Comparison of ENCODE assay signal across 16 cellular contexts in genomic region chr15:63440265-63440648, GRCh38. TPM values are rescaled to one million over a fixed set of nuclear protein-coding genes. Genes with fewer than 3 reads are reported as not detected.
DNase-seq lines count a peak whose midpoint lies in the region; ATAC-seq and TF ChIP-seq lines count a peak whose summit lies in the region.
"Had no signal": no experiment of that assay in that cellular context is flagged by ENCODE, and none has a peak within 500 bp of the region (broad histone marks: within the 10 kb centered on the region; RNA-seq: fewer than 3 reads in every experiment).

No MANE protein-coding gene starts in this region.

- no peak for ATAC-seq in CD4-positive, alpha-beta T cell (ENCODE audit: poor library complexity)
- ATAC-seq in T-cell (replicated peaks in 1 of 4): no peak
- no peak for ATAC-seq in naive thymus-derived CD4-positive, alpha-beta T cell
- ATAC-seq in GM19463 (IDR thresholded peaks at IDR 0.05; ENCODE audit: unreplicated experiment): no peak

- H3K27ac ChIP-seq in BLaER1: no peak overlapping the region
- peak overlapping the region; percentile 11 for H3K27ac ChIP-seq in CD4-positive, alpha-beta T cell (ENCODE audit: low read depth, low read length)
- peak overlapping the region; percentile 16 for H3K27ac ChIP-seq in naive thymus-derived CD4-positive, alpha-beta T cell (ENCODE audit: low read depth, low read length)

- peak overlapping the region; percentile 79 for H3K4me2 ChIP-seq in BLaER1
- H3K4me2 ChIP-seq: SK-N-SH had no signal

- no peak overlapping the region; the same call in 1 of the 2 replicates for H3K9ac ChIP-seq in BLaER1
- H3K9ac ChIP-seq: SK-N-SH had no signal

- H3K4me1 Mint-ChIP-seq in CD4-positive, alpha-beta T cell (ENCODE audit: low read depth): peaks cover 51% of the 10 kb centered on the region
- H3K4me1 Mint-ChIP-seq in T-cell: peaks cover 40 to 51% (median 44%) of the 10 kb centered on the region in 3 donors
- H3K4me1 Mint-ChIP-seq in naive thymus-derived CD4-positive, alpha-beta T cell: peaks cover 15 to 77% (median 46%) of the 10 kb centered on the region in 7 donors

- CTCF ChIA-PET in CD4-positive, alpha-beta T cell (lab: Charles Lee): interaction anchor here (0.5 kb wide), 1 partner anchor 1796 kb away, joined by 3 read pairs; no protein-coding TSS in a partner anchor
- CTCF ChIA-PET in T-cell (lab: Charles Lee): no interaction called here
- CTCF ChIA-PET in naive thymus-derived CD4-positive, alpha-beta T cell (lab: Charles Lee): no interaction called here

- no peaks in the 10 kb centered on the region for H3K36me3 Mint-ChIP-seq in CD4-positive, alpha-beta T cell (ENCODE audit: low read depth)
- no peaks in the 10 kb centered on the region for H3K36me3 Mint-ChIP-seq in T-cell
- peaks cover 0 to 4% (median 0%) of the 10 kb centered on the region in 5 donors for H3K36me3 Mint-ChIP-seq in naive thymus-derived CD4-positive, alpha-beta T cell

- H3K4me3 Mint-ChIP-seq in CD4-positive, alpha-beta T cell: no peak overlapping the region
- peak overlapping the region in 1 of 3 donors; percentile 46 for H3K4me3 Mint-ChIP-seq in T-cell
- H3K4me3 Mint-ChIP-seq in naive thymus-derived CD4-positive, alpha-beta T cell: peak overlapping the region; percentile 1 to 68 (median 44)

- POLR2A ChIA-PET in CD4-positive, alpha-beta T cell (lab: Charles Lee): interaction anchor here (1.0 kb wide), 1 partner anchor 64 kb away, joined by 4 read pairs; the partner anchor contains the start of gene USP3
- POLR2A ChIA-PET in T-cell (lab: Charles Lee): interaction anchor here in 1 of 2 donors (0.6 kb wide), 1 partner anchor 366 kb away, joined by 8 read pairs; no protein-coding TSS in a partner anchor
- POLR2A ChIA-PET in naive thymus-derived CD4-positive, alpha-beta T cell (lab: Charles Lee): interaction anchor here (1.2 to 1.4 kb wide), 3 partner anchors 13 to 24 kb away, joined by 4 to 6 read pairs (median 4); no protein-coding TSS in a partner anchor

- H3K9me3 ChIP-seq in BLaER1: no peaks in the 10 kb centered on the region
- H3K9me3 ChIP-seq in CD4-positive, alpha-beta T cell (ENCODE audit: control insufficient read depth, low read length): no peaks in the 10 kb centered on the region
- no peaks in the 10 kb centered on the region for H3K9me3 ChIP-seq in naive thymus-derived CD4-positive, alpha-beta T cell (ENCODE audit: control insufficient read depth in 2 of 3, low read length in 3 of 3)
- H3K9me3 ChIP-seq: SK-N-SH had no signal

- H3K4me1 ChIP-seq in BLaER1: peaks cover 62% of the 10 kb centered on the region
- H3K4me1 ChIP-seq in naive thymus-derived CD4-positive, alpha-beta T cell (ENCODE audit: control insufficient read depth in 2 of 2, insufficient read depth in 2 of 2, low read length in 2 of 2): peaks cover 4 to 38% of the 10 kb centered on the region in 2 donors

- no peak overlapping the region for H3K4me3 ChIP-seq in BLaER1
- H3K4me3 ChIP-seq in naive thymus-derived CD4-positive, alpha-beta T cell (ENCODE audit: low read length): no peak overlapping the region

- TF ChIP-seq CTCF in CD4-positive, alpha-beta T cell (IDR thresholded peaks at IDR 0.05): no peak

- no peak for DNase-seq in CD4-positive, alpha-beta T cell
- DNase-seq in T-cell (no peak), HK-2 (ENCODE audit: unreplicated experiment) (no peak)
- no peak for DNase-seq in naive thymus-derived CD4-positive, alpha-beta T cell
- no peak for DNase-seq in activated CD8-positive, alpha-beta memory T cell treated with anti-CD3 and anti-CD28 coated beads, Interleukin-2, amount 50 U/mL, for 4 hours
- DNase-seq: KBM-7, MV-4-11, NCI-H1105, NCI-H1930, NCI-H2107, NCI-H446, NCI-H524 treated with DMSO at 0.1 percent for 48 hours, NCI-H774, SK-N-SH had no signal

- H3K9me3 Mint-ChIP-seq in CD4-positive, alpha-beta T cell: no peaks in the 10 kb centered on the region
- H3K9me3 Mint-ChIP-seq in T-cell: no peaks in the 10 kb centered on the region
- no peaks in the 10 kb centered on the region for H3K9me3 Mint-ChIP-seq in naive thymus-derived CD4-positive, alpha-beta T cell

- intact Hi-C loops in CD4-positive, alpha-beta T cell (cut with DNase I, micrococcal nuclease): no loop called here
- intact Hi-C loops in naive thymus-derived CD4-positive, alpha-beta T cell (cut with micrococcal nuclease): no loop called here

- H3K36me3 ChIP-seq in BLaER1: no peaks in the 10 kb centered on the region
- H3K36me3 ChIP-seq in naive thymus-derived CD4-positive, alpha-beta T cell (ENCODE audit: control insufficient read depth in 2 of 3, insufficient read depth in 3 of 3, low read length in 3 of 3): no peaks in the 10 kb centered on the region

- H4K20me1 ChIP-seq in BLaER1: no peaks in the 10 kb centered on the region

- H3K27me3 Mint-ChIP-seq in CD4-positive, alpha-beta T cell: no peaks in the 10 kb centered on the region
- H3K27me3 Mint-ChIP-seq in T-cell: no peaks in the 10 kb centered on the region
- H3K27me3 Mint-ChIP-seq in naive thymus-derived CD4-positive, alpha-beta T cell: peaks cover 0 to 5% (median 0%) of the 10 kb centered on the region in 5 donors

- no peaks in the 10 kb centered on the region for H3K27me3 ChIP-seq in BLaER1
- H3K27me3 ChIP-seq in CD4-positive, alpha-beta T cell (ENCODE audit: control insufficient read depth, insufficient read depth, low read length): no peaks in the 10 kb centered on the region
- H3K27me3 ChIP-seq in naive thymus-derived CD4-positive, alpha-beta T cell (ENCODE audit: control insufficient read depth in 2 of 2, insufficient read depth in 2 of 2, low read length in 2 of 2): no peaks in the 10 kb centered on the region

- H3K27ac Mint-ChIP-seq in CD4-positive, alpha-beta T cell: peak overlapping the region; percentile 81
- peak overlapping the region; percentile 53 to 74 for H3K27ac Mint-ChIP-seq in T-cell
- peak overlapping the region in 8 of 9 donors; percentile 25 to 86 (median 74) for H3K27ac Mint-ChIP-seq in naive thymus-derived CD4-positive, alpha-beta T cell

RNA-seq across cellular contexts. Expression of gene CA12, which starts 58.6 kb away (rescaled TPM):
- not detected for total RNA-seq in CD4-positive, alpha-beta T cell
- under 1 TPM in 3 of 5 donors, not detected in 2; 0.12 to 0.51 (median 0.30) TPM for total RNA-seq in T-cell
- total RNA-seq in naive thymus-derived CD4-positive, alpha-beta T cell: under 1 TPM in 1 of 5 experiments, not detected in 4; 0.02 TPM
- not detected for polyA plus RNA-seq in naive thymus-derived CD4-positive, alpha-beta T cell
